Comparison of ENCODE assay signal across 18 cellular contexts in the genomic region with DNA sequence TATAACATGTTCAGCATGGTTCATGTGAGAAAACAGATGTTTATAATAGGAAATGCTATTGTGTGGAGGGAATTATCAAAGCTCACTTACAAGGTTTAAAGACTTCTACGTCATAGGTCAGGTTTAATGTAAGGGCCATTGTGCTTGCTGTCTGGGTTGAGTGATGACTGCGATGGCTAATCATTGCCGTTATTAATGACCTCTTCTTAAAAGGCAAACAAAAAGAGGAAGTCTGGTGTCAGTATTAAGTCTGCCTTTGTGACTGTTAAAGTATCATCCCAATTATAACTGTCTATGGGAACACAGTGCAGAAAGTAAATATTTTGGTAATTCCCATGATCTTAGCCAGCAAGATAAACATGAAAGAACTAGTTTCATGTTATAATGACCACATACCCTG.
"Had no signal": no experiment of that assay in that cellular context is flagged by ENCODE, and none has a peak within 500 bp of the region (broad histone marks: within the 10 kb centered on the region; RNA-seq: fewer than 3 reads in every experiment).

No MANE protein-coding gene starts in this region.

- H3K4me3 ChIP-seq: breast epithelium, right atrium auricular region had no signal

- H3K4me1 ChIP-seq: breast epithelium, right atrium auricular region had no signal

- H3K27ac ChIP-seq: breast epithelium, right atrium auricular region had no signal

- ATAC-seq: activated naive CD8-positive, alpha-beta T cell treated with anti-CD3 and anti-CD28 coated beads, Interleukin-2, amount 50 U/mL, for 24 hours; activated T-helper 17 cell treated with anti-CD3 and anti-CD28 coated beads, Interleukin-2, amount 50 U/mL, for 72 hours; effector memory CD8-positive, alpha-beta T cell; left ventricle myocardium superior; natural killer cell treated with Interleukin-12 subunit alpha and Interleukin-12 subunit beta and Interleukin-15 and Interleukin-18, amount 100 ng/mL, for 72 hours; stimulated activated naive CD8-positive, alpha-beta T cell treated with anti-CD3 and anti-CD28 coated beads, Interleukin-15, Interleukin-2, amounts not matched to agents 100 U/mL and 50 U/mL, for 24 hours had no signal

- H3K36me3 ChIP-seq: breast epithelium, right atrium auricular region had no signal

- H3K9me3 ChIP-seq: breast epithelium, right atrium auricular region had no signal

- H3K27me3 ChIP-seq: breast epithelium, right atrium auricular region had no signal

- DNase-seq: activated CD4-positive, alpha-beta T cell treated with anti-CD3 and anti-CD28 coated beads, Interleukin-2, amount 50 U/mL, for 4 hours; activated CD4-positive, CD25-positive, alpha-beta regulatory T cell treated with anti-CD3 and anti-CD28 coated beads, Interleukin-2, amount 50 U/mL, for 72 hours; activated naive CD4-positive, alpha-beta T cell treated with Interleukin-2 at 50 U/mL for 16 hours; activated naive CD8-positive, alpha-beta T cell treated with anti-CD3 and anti-CD28 coated beads, Interleukin-2, amount 50 U/mL, for 24 hours; activated T-cell treated with anti-CD3 and anti-CD28 coated beads for 4 hours; aorta; effector memory CD8-positive, alpha-beta T cell; hippocampal formation; left ventricle myocardium superior; mesendoderm; nucleus accumbens; stimulated activated CD4-positive, alpha-beta T cell treated with anti-CD3 and anti-CD28 coated beads, Interleukin-4, amount 100 ng/mL, for 1 hour; stimulated activated naive CD8-positive, alpha-beta T cell treated with anti-CD3 and anti-CD28 coated beads, Interleukin-15, Interleukin-2, amounts not matched to agents 100 U/mL and 50 U/mL, for 24 hours; trophoblast cell had no signal
